In the genomic region with DNA sequence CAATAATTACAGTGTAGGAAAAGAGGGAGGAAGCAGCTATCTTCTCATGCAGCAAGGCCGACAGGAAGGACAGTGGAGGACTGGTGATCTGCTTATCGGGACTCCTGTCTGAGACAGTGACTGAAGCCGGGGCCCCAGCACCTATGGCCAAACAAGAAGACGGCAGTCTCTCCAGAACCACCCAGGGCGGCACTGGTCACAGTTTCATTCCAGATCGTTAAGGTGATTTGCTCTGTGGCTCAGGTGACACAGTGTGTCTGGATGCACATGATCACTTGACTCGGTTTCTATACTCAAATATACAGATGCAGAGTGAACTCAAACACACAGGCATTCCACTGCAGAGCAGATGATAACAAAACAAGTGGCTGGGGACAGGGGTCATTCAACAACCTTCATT, we compare ENCODE assay signal across 1 cellular context.
TF ChIP-seq lines count a peak whose summit lies in the region.

No MANE protein-coding gene starts in this region.

TF ChIP-seq in HepG2, 621 proteins besides CTCF, POLR2A, EP300 and RAD21 (continued from another document):
- TF ChIP-seq ZNF674 (CRISPR knock-in tag; IDR thresholded peaks at IDR 0.05; ENCODE audit: low read depth) (no peak), YY1 (IDR thresholded peaks at IDR 0.05; ENCODE audit: insufficient read depth, insufficient replicate concordance, low read depth, low read length) (no peak), SAP130 (CRISPR knock-in tag; IDR thresholded peaks at IDR 0.05; ENCODE audit: low read depth) (no peak), SMYD3 (CRISPR knock-in tag; IDR thresholded peaks at IDR 0.05) (no peak), FUBP1 (CRISPR knock-in tag; IDR thresholded peaks at IDR 0.05; ENCODE audit: borderline replicate concordance) (no peak), TAF15 (IDR thresholded peaks at IDR 0.05; ENCODE audit: low read depth, low read length, poor library complexity, severe bottlenecking) (no peak), ZNF207 (IDR thresholded peaks at IDR 0.05; ENCODE audit: borderline replicate concordance) (no peak), ZSCAN9 (CRISPR knock-in tag; IDR thresholded peaks at IDR 0.05; ENCODE audit: borderline replicate concordance) (no peak), SETDB1 (CRISPR knock-in tag; IDR thresholded peaks at IDR 0.05; ENCODE audit: borderline replicate concordance) (no peak), RXRA (CRISPR knock-in tag; IDR thresholded peaks at IDR 0.05) (no peak), CAMTA2 (CRISPR knock-in tag; IDR thresholded peaks at IDR 0.05; ENCODE audit: borderline replicate concordance) (no peak)
- TF ChIP-seq, protein P1, sequence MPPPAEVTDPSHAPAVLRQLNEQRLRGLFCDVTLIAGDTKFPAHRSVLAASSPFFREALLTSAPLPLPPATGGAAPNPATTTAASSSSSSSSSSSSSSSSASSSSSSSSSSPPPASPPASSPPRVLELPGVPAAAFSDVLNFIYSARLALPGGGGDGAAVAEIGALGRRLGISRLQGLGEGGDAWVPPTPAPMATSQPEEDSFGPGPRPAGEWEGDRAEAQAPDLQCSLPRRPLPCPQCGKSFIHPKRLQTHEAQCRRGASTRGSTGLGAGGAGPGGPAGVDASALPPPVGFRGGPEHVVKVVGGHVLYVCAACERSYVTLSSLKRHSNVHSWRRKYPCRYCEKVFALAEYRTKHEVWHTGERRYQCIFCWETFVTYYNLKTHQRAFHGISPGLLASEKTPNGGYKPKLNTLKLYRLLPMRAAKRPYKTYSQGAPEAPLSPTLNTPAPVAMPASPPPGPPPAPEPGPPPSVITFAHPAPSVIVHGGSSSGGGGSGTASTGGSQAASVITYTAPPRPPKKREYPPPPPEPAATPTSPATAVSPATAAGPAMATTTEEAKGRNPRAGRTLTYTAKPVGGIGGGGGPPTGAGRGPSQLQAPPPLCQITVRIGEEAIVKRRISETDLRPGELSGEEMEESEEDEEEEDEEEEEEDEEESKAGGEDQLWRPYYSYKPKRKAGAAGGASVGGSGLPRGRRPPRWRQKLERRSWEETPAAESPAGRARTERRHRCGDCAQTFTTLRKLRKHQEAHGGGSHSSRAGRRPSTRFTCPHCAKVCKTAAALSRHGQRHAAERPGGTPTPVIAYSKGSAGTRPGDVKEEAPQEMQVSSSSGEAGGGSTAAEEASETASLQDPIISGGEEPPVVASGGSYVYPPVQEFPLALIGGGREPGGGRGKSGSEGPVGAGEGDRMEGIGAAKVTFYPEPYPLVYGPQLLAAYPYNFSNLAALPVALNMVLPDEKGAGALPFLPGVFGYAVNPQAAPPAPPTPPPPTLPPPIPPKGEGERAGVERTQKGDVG (CRISPR knock-in tag; IDR thresholded peaks at IDR 0.05; ENCODE audit: borderline replicate concordance), result no peak
